In genomic region chr7:125127304-125127703, GRCh38 we compare ENCODE assay signal across 25 cellular contexts.
"Had no signal": no experiment of that assay in that cellular context is flagged by ENCODE, and none has a peak within 500 bp of the region (broad histone marks: within the 10 kb centered on the region; RNA-seq: fewer than 3 reads in every experiment).

No MANE protein-coding gene starts in this region.

- H3K4me3 Mint-ChIP-seq: naive B cell; natural killer cell; neural crest cell; stimulated activated effector memory CD8-positive, alpha-beta T cell treated with anti-CD3 and anti-CD28 coated beads, Interleukin-12 subunit alpha, Interleukin-12 subunit beta, amount 100 ng/mL, for 72 hours; stimulated activated naive CD8-positive, alpha-beta T cell treated with anti-CD3 and anti-CD28 coated beads, Interleukin-15, Interleukin-2, amounts not matched to agents 100 ng/mL and 50 ng/mL, for 24 hours had no signal

- DNase-seq: heart right ventricle; islet precursor cell; left cardiac atrium; lower lobe of right lung; mammary epithelial cell; mesenchymal stem cell; naive B cell; natural killer cell; nucleus accumbens; pancreas; posterior cingulate gyrus; retina; right cardiac atrium; small intestine; spleen; stimulated activated CD4-positive, alpha-beta T cell treated with anti-CD3 and anti-CD28 coated beads, Interleukin-4, amount 100 ng/mL, for 24 hours; stimulated activated naive CD4-positive, alpha-beta T cell; upper lobe of left lung had no signal

- H3K9me3 ChIP-seq: lower lobe of right lung, pancreas, prostate gland, tibial nerve, upper lobe of left lung, vagina had no signal

- H3K36me3 ChIP-seq: heart right ventricle, lower lobe of right lung, pancreas, prostate gland, spleen, tibial nerve, upper lobe of left lung, vagina had no signal

- H3K4me1 ChIP-seq: heart right ventricle, lower lobe of right lung, pancreas, prostate gland, spleen, tibial nerve, upper lobe of left lung, vagina had no signal

- H3K27ac Mint-ChIP-seq: naive B cell; natural killer cell; stimulated activated effector memory CD8-positive, alpha-beta T cell treated with anti-CD3 and anti-CD28 coated beads, Interleukin-12 subunit alpha, Interleukin-12 subunit beta, amount 100 ng/mL, for 72 hours; stimulated activated naive CD8-positive, alpha-beta T cell treated with anti-CD3 and anti-CD28 coated beads, Interleukin-15, Interleukin-2, amounts not matched to agents 100 ng/mL and 50 ng/mL, for 24 hours had no signal

- H3K4me1 Mint-ChIP-seq: naive B cell; natural killer cell; stimulated activated effector memory CD8-positive, alpha-beta T cell treated with anti-CD3 and anti-CD28 coated beads, Interleukin-12 subunit alpha, Interleukin-12 subunit beta, amount 100 ng/mL, for 72 hours had no signal

- H3K36me3 Mint-ChIP-seq: naive B cell; natural killer cell; stimulated activated effector memory CD8-positive, alpha-beta T cell treated with anti-CD3 and anti-CD28 coated beads, Interleukin-12 subunit alpha, Interleukin-12 subunit beta, amount 100 ng/mL, for 72 hours had no signal

- H3K27ac ChIP-seq: heart right ventricle, hepatocyte, lower lobe of right lung, pancreas, prostate gland, spleen, tibial nerve, upper lobe of left lung, vagina had no signal

- H3K27me3 Mint-ChIP-seq: naive B cell; stimulated activated naive CD8-positive, alpha-beta T cell treated with anti-CD3 and anti-CD28 coated beads, Interleukin-15, Interleukin-2, amounts not matched to agents 100 ng/mL and 50 ng/mL, for 24 hours had no signal

- H3K9me3 Mint-ChIP-seq: stimulated activated naive CD8-positive, alpha-beta T cell treated with anti-CD3 and anti-CD28 coated beads, Interleukin-15, Interleukin-2, amounts not matched to agents 100 ng/mL and 50 ng/mL, for 24 hours had no signal

- H3K27me3 ChIP-seq: heart right ventricle, hepatocyte, pancreas, spleen, tibial nerve, upper lobe of left lung, vagina had no signal

- H3K4me3 ChIP-seq: heart right ventricle, hepatocyte, lower lobe of right lung, pancreas, prostate gland, spleen, tibial nerve, upper lobe of left lung, vagina had no signal
